Comparison of ENCODE assay signal across 25 cellular contexts in the genomic region with DNA sequence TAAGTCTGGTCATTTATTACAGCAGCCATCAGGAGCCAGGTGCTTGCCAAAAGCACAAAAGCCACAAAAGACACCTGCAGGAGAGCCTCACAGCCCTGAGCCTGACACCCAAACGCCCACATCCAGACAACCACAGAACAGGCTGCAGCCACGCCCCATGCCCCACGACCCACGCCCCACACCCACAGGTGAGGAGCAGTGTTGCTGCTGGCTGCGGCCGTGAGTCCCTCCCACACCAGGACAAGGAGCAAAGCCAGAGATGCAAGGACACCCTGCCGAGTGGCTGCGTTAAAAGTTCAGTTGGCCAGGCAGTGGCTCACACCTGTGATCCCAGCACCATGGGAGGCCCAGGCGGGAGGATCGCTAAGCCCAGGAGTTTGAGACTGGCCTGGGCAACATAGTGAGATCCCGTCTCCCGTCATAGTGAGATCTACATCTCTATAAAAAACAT. TPM values are rescaled to one million over a fixed set of nuclear protein-coding genes. Genes with fewer than 3 reads are reported as not detected.
A peak's percentile ranks its signal among the peaks of the same experiment; 100 is the strongest.
DNase-seq lines count a peak whose midpoint lies in the region; ATAC-seq, FAIRE-seq and TF ChIP-seq lines count a peak whose summit lies in the region.
"Had no signal": no experiment of that assay in that cellular context is flagged by ENCODE, and none has a peak within 500 bp of the region (broad histone marks: within the 10 kb centered on the region; RNA-seq: fewer than 3 reads in every experiment).

No MANE protein-coding gene starts in this region.

- H3K27me3 Mint-ChIP-seq in CD8-positive, alpha-beta T cell (ENCODE audit: low read depth) = no peaks in the 10 kb centered on the region
- H3K27me3 Mint-ChIP-seq: brain had no signal

- POLR2A ChIA-PET in CD8-positive, alpha-beta T cell (lab: Charles Lee) = interaction anchor here (0.8 kb wide), 1 partner anchor 46 kb away, joined by 3 read pairs; the partner anchor contains the start of gene LIME1

- intact Hi-C loops in CD8-positive, alpha-beta T cell (cut with DNase I, micrococcal nuclease) = loop anchor here (1.0 to 5.0 kb wide), 7 partner anchors 32 to 244 kb away; partner anchors contain the start of genes ARFRP1 (in 2 of the 2), LIME1 (in 2 of the 2) and SLC2A4RG (in 2 of the 2)
- intact Hi-C loops in kidney (cut with DNase I) = no loop called here
- intact Hi-C loops in left cardiac atrium (cut with DNase I) = no loop called here

- no peak for TF ChIP-seq CTCF in CD8-positive, alpha-beta T cell (IDR thresholded peaks at IDR 0.05)
- no peak for TF ChIP-seq CTCF in RWPE2 (IDR thresholded peaks at IDR 0.05; ENCODE audit: poor library complexity, severe bottlenecking)
- TF ChIP-seq CTCF in kidney (IDR thresholded peaks at IDR 0.05; ENCODE audit: borderline replicate concordance, extremely low read depth, insufficient read depth) = no peak

- H3K4me1 ChIP-seq in CD8-positive, alpha-beta T cell (ENCODE audit: insufficient read depth, low read length) = peaks cover 12% of the 10 kb centered on the region
- H3K4me1 ChIP-seq in RWPE2 (ENCODE audit: insufficient read depth, poor library complexity, severe bottlenecking) = no peaks in the 10 kb centered on the region
- H3K4me1 ChIP-seq in kidney (ENCODE audit: control insufficient read depth in 1 of 2, insufficient read depth in 1 of 2, low read depth in 1 of 2, low read length in 2 of 2) = peaks cover 0 to 11% of the 10 kb centered on the region in 2 donors
- H3K4me1 ChIP-seq: sigmoid colon, uterus had no signal

- no peaks in the 10 kb centered on the region for H3K36me3 Mint-ChIP-seq in CD8-positive, alpha-beta T cell
- H3K36me3 Mint-ChIP-seq: stimulated activated memory B cell treated with anti-CD40 and anti-IgM and Interleukin-4, amounts not matched to agents 10 μg/mL and 1 μg/mL and 100 μg/mL, for 72 hours had no signal

- CTCF ChIA-PET in CD8-positive, alpha-beta T cell (lab: Charles Lee) = interaction anchor here (1.5 to 5.1 kb wide), 3 partner anchors 17 to 82 kb away, joined by 5 to 39 read pairs (median 15); partner anchors contain the start of genes ARFRP1, TPD52L2 and ZGPAT

- DNase-seq in activated T-cell treated with anti-CD3 and anti-CD28 coated beads for 4 hours (peak; percentile 12), RWPE2 (ENCODE audit: low spot score) (peak; percentile 81), kidney (peak; percentile 65), left cardiac atrium (no peak), SHP77 treated with DMSO at 0.1 percent for 48 hours (lab: John Stamatoyannopoulos, UW) (no peak)
- DNase-seq in activated T-cell treated with anti-CD3 and anti-CD28 coated beads, Interleukin-2, amount 50 U/mL, for 1 hour = no peak
- peak in 1 of 7 experiments; percentile 14 for DNase-seq in CD8-positive, alpha-beta T cell
- DNase-seq in activated CD8-positive, alpha-beta memory T cell treated with anti-CD3 and anti-CD28 coated beads, Interleukin-2, amount 50 U/mL, for 48 hours = no peak
- DNase-seq: hippocampal formation, KBM-7, NCI-H187 treated with DMSO at 0.1 percent for 48 hours, NCI-H226, NCI-H774, sigmoid colon, testis, uterus had no signal

- H3K4me1 Mint-ChIP-seq in CD8-positive, alpha-beta T cell (ENCODE audit: low read depth) = peaks cover 18% of the 10 kb centered on the region

- no peaks in the 10 kb centered on the region for H3K36me3 ChIP-seq in CD8-positive, alpha-beta T cell (ENCODE audit: insufficient read depth, low read length)
- H3K36me3 ChIP-seq in RWPE2 (ENCODE audit: low read depth) (no peaks in the 10 kb centered on the region), kidney (ENCODE audit: control insufficient read depth in 1 of 2, insufficient read depth in 2 of 2, low read length in 2 of 2) (peaks cover 2 to 4% of the 10 kb centered on the region in 2 donors)
- H3K36me3 ChIP-seq: sigmoid colon, uterus had no signal

- H3K9me3 Mint-ChIP-seq in CD8-positive, alpha-beta T cell = no peaks in the 10 kb centered on the region
- H3K9me3 Mint-ChIP-seq: activated T-helper 2 cell treated with anti-CD3 and anti-CD28 coated beads, Interferon-gamma antibody, Interleukin-2, Interleukin-4, amounts not matched to agents 10 μg/mL and 5 μg/mL and 100 μg/mL, durations not matched to agents 14 hours and 24 hours and 36 hours; brain; neural crest cell; stimulated activated memory B cell treated with anti-CD40 and anti-IgM and Interleukin-4, amounts not matched to agents 10 μg/mL and 1 μg/mL and 100 μg/mL, for 72 hours had no signal

- H3K4me3 ChIP-seq in CD8-positive, alpha-beta T cell (ENCODE audit: low read depth, low read length) = no peak overlapping the region
- no peak overlapping the region for H3K4me3 ChIP-seq in RWPE2 (ENCODE audit: severe bottlenecking)
- H3K4me3 ChIP-seq in kidney (ENCODE audit: low read length in 2 of 2) = no peak overlapping the region
- H3K4me3 ChIP-seq: sigmoid colon, testis, uterus had no signal

- H3K27me3 ChIP-seq in CD8-positive, alpha-beta T cell (ENCODE audit: insufficient read depth, low read length) = no peaks in the 10 kb centered on the region
- no peaks in the 10 kb centered on the region for H3K27me3 ChIP-seq in RWPE2 (ENCODE audit: insufficient read depth, poor library complexity, severe bottlenecking)
- H3K27me3 ChIP-seq: sigmoid colon, testis, uterus had no signal

- H3K9ac ChIP-seq in kidney (ENCODE audit: low read length in 2 of 2) = no peak overlapping the region

- peak overlapping the region; percentile 81 for H3K27ac Mint-ChIP-seq in CD8-positive, alpha-beta T cell
- H3K27ac Mint-ChIP-seq: activated T-helper 2 cell treated with anti-CD3 and anti-CD28 coated beads, Interferon-gamma antibody, Interleukin-2, Interleukin-4, amounts not matched to agents 10 μg/mL and 5 μg/mL and 100 μg/mL, durations not matched to agents 14 hours and 24 hours and 36 hours; brain; stimulated activated memory B cell treated with anti-CD40 and anti-IgM and Interleukin-4, amounts not matched to agents 10 μg/mL and 1 μg/mL and 100 μg/mL, for 72 hours had no signal

- no peak for FAIRE-seq in kidney (lab: Jason Lieb, UNC)
- FAIRE-seq: frontal cortex had no signal

- H3K4me3 Mint-ChIP-seq in CD8-positive, alpha-beta T cell = no peak overlapping the region
- H3K4me3 Mint-ChIP-seq: brain; neural crest cell; stimulated activated memory B cell treated with anti-CD40 and anti-IgM and Interleukin-4, amounts not matched to agents 10 μg/mL and 1 μg/mL and 100 μg/mL, for 72 hours had no signal

- peak; percentile 4 for ATAC-seq in CD8-positive, alpha-beta T cell
- ATAC-seq in RWPE2 (ENCODE audit: low read depth) = no peak
- ATAC-seq in left cardiac atrium = no peak
- ATAC-seq: esophagus mucosa, Panc1 had no signal

- H3K27ac ChIP-seq in CD8-positive, alpha-beta T cell (ENCODE audit: low read depth, low read length) = no peak overlapping the region
- no peak overlapping the region for H3K27ac ChIP-seq in RWPE2 (ENCODE audit: poor library complexity, severe bottlenecking)
- no peak overlapping the region for H3K27ac ChIP-seq in kidney (ENCODE audit: low read depth in 2 of 2, low read length in 2 of 2)
- H3K27ac ChIP-seq: C4-2B, sigmoid colon, uterus, VCaP had no signal

- no peaks in the 10 kb centered on the region for H3K9me3 ChIP-seq in CD8-positive, alpha-beta T cell (ENCODE audit: low read length)
- no peaks in the 10 kb centered on the region for H3K9me3 ChIP-seq in RWPE2 (ENCODE audit: severe bottlenecking)
- no peaks in the 10 kb centered on the region for H3K9me3 ChIP-seq in kidney (ENCODE audit: control insufficient read depth in 1 of 2, low read length in 2 of 2)
- H3K9me3 ChIP-seq: sigmoid colon, testis, uterus had no signal

RNA-seq across cellular contexts. Expression of gene SLC2A4RG, which starts 43.0 kb away (rescaled TPM):
- 10 to 100 TPM; 79.3 to 90.0 TPM for total RNA-seq in CD8-positive, alpha-beta T cell
- total RNA-seq in kidney (154 TPM), left cardiac atrium (10 to 100 TPM; 47.9 to 71.0 TPM)
- polyA plus RNA-seq in kidney (ENCODE audit: insufficient read depth, low read depth, low replicate concordance) = 171 TPM

RNA-seq across cellular contexts. Expression of gene LIME1, which starts 46.1 kb away (rescaled TPM):
- total RNA-seq in CD8-positive, alpha-beta T cell = 100 to 1,000 TPM; 118 to 123 TPM
- 12.1 TPM for total RNA-seq in kidney
- polyA plus RNA-seq in kidney (ENCODE audit: insufficient read depth, low read depth, low replicate concordance) = 114 TPM
- 1 to 10 TPM; 3.6 to 3.7 TPM for total RNA-seq in left cardiac atrium

RNA-seq across cellular contexts. Expression of gene ZBTB46, which starts 48.5 kb away (rescaled TPM):
- not detected for total RNA-seq in CD8-positive, alpha-beta T cell
- total RNA-seq in kidney (24.0 TPM), left cardiac atrium (10 to 100 TPM; 12.7 to 17.0 TPM)
- 4.5 TPM for polyA plus RNA-seq in kidney (ENCODE audit: insufficient read depth, low read depth, low replicate concordance)

Comparison
In these comparisons a context has a peak if more than half of its experiments do, and no peak if none do; other contexts are left out.
1. DNase-seq: peak in activated T-cell treated with anti-CD3 and anti-CD28 coated beads for 4 hours (single experiment), RWPE2 (single experiment) and kidney (single experiment); none in activated T-cell treated with anti-CD3 and anti-CD28 coated beads, Interleukin-2, amount 50 U/mL, for 1 hour (single experiment), left cardiac atrium (single experiment), activated CD8-positive, alpha-beta memory T cell treated with anti-CD3 and anti-CD28 coated beads, Interleukin-2, amount 50 U/mL, for 48 hours (single experiment) and SHP77 treated with DMSO at 0.1 percent for 48 hours (single experiment).
2. RNA of gene ZBTB46, which starts 48.5 kb away (total RNA-seq): 24.0 TPM in kidney (single experiment) and 12.7 to 17.0 TPM in left cardiac atrium; not detected in CD8-positive, alpha-beta T cell; every median in the first group is over 10 times any median in the second.
3. intact Hi-C loops: an anchor here in CD8-positive, alpha-beta T cell (1.0 to 5.0 kb wide); none called in kidney and left cardiac atrium.